Comparison of ENCODE assay signal across 22 cellular contexts in the genomic region with DNA sequence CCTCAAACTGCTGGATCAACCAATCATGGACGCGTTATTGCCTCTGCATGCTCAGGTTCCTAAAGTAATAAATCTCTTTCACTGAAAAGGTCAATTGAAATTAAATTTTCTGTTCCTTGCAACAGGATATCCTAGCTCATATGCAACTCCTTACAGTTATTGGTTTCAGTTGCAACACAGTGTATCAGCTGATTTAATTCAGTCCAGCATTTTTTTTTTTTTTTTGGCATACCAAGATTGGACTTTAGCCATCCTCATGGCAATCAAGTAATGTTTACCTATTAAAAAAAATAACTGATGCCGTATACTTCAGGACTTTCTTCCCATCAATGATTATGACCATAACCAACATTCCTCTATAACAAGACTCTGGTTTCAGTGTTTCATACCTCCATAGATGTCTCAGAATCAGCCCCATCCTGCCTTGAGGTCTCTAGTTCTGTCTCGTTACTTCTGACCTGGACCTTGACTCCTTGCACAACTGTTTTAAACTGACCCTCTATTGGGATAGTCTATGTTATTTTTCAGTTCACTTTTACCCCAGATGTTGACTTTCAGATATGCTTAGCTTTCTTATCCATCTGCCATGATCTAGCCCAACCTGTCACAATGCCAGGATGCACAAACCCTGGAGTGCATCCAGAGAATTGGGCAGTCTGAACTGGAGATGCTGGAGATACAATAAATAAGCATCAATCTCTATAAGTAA.
"Had no signal": no experiment of that assay in that cellular context is flagged by ENCODE, and none has a peak within 500 bp of the region (broad histone marks: within the 10 kb centered on the region; RNA-seq: fewer than 3 reads in every experiment).

No MANE protein-coding gene starts in this region.

- H3K36me3 ChIP-seq: adrenal gland, breast epithelium, esophagus muscularis mucosa, heart left ventricle, neutrophil, sigmoid colon, thyroid gland, WERI-Rb-1 had no signal

- H3K4me3 ChIP-seq: adrenal gland, breast epithelium, esophagus muscularis mucosa, heart left ventricle, sigmoid colon, thyroid gland had no signal

- DNase-seq: activated CD4-positive, alpha-beta T cell treated with anti-CD3 and anti-CD28 coated beads for 1 hour; activated CD8-positive, alpha-beta memory T cell treated with anti-CD3 and anti-CD28 coated beads for 24 hours; activated CD8-positive, alpha-beta memory T cell treated with anti-CD3 and anti-CD28 coated beads, Interleukin-2, amount 50 U/mL, for 48 hours; activated effector memory CD4-positive, alpha-beta T cell treated with anti-CD3 and anti-CD28 coated beads, Interleukin-2, amount 50 U/mL, for 16 hours; activated T-cell treated with anti-CD3 and anti-CD28 coated beads, Interleukin-2, amount 50 U/mL, for 48 hours; adrenal gland; cerebellar nuclear complex; effector CD8-positive, alpha-beta T cell; heart left ventricle; left ventricle myocardium superior; mesendoderm; naive thymus-derived CD8-positive, alpha-beta T cell; sigmoid colon; stimulated activated naive CD4-positive, alpha-beta T cell treated with Interleukin-2 at 50 U/mL for 16 hours; thyroid gland; WERI-Rb-1 had no signal

- H3K79me2 ChIP-seq: parathyroid adenoma had no signal

- H2AFZ ChIP-seq: parathyroid adenoma had no signal

- H3K9me3 ChIP-seq: adrenal gland, breast epithelium, esophagus muscularis mucosa, heart left ventricle, neutrophil, sigmoid colon, thyroid gland had no signal

- FAIRE-seq: astrocyte, frontal cortex had no signal

- H3K9ac ChIP-seq: parathyroid adenoma had no signal

- H3K27me3 ChIP-seq: adrenal gland, breast epithelium, esophagus muscularis mucosa, heart left ventricle, neutrophil, sigmoid colon, thyroid gland had no signal

- H3K27ac ChIP-seq: adrenal gland, breast epithelium, esophagus muscularis mucosa, heart left ventricle, neutrophil, parathyroid adenoma, sigmoid colon, thyroid gland, WERI-Rb-1 had no signal

- ATAC-seq: heart left ventricle; left ventricle myocardium superior; naive thymus-derived CD8-positive, alpha-beta T cell had no signal

- H3K4me1 ChIP-seq: adrenal gland, breast epithelium, heart left ventricle, parathyroid adenoma, sigmoid colon had no signal
